ENCODE assay signal across 12 cellular contexts in genomic region chr20:64106981-64107735, GRCh38. TPM values are rescaled to one million over a fixed set of nuclear protein-coding genes. Genes with fewer than 3 reads are reported as not detected.
A peak's percentile ranks its signal among the peaks of the same experiment; 100 is the strongest.
DNase-seq lines count a peak whose midpoint lies in the region; ATAC-seq, FAIRE-seq and TF ChIP-seq lines count a peak whose summit lies in the region.
"Had no signal": no experiment of that assay in that cellular context is flagged by ENCODE, and none has a peak within 500 bp of the region (broad histone marks: within the 10 kb centered on the region; RNA-seq: fewer than 3 reads in every experiment).

NPBWR2 (minus strand) TSS chr20:64107565; CDS start chr20:64106831, 734 bp downstream.

- H3K4me3 ChIP-seq in HEK293 (ENCODE audit: low read depth, low read length), result no peak within 1 kb of the TSS

- no peak for TF ChIP-seq CTCF in CD14-positive monocyte (IDR thresholded peaks at IDR 0.05)
- no peak for TF ChIP-seq CTCF in HEK293 (tag by site-specific recombination; IDR thresholded peaks at IDR 0.05)
- no peak for TF ChIP-seq CTCF in mesothelial cell of epicardium (IDR thresholded peaks at IDR 0.05; ENCODE audit: unreplicated experiment)

- H3K4me1 Mint-ChIP-seq in CD14-positive monocyte, result peaks cover 15% of the 10 kb centered on the region
- H3K4me1 Mint-ChIP-seq in activated naive CD8-positive, alpha-beta T cell treated with anti-CD3 and anti-CD28 coated beads for 36 hours, result peaks cover 3% of the 10 kb centered on the region
- peaks cover 2% of the 10 kb centered on the region for H3K4me1 Mint-ChIP-seq in mesothelial cell of epicardium

- H3K4me3 Mint-ChIP-seq in CD14-positive monocyte, result peak within 1 kb of the TSS; percentile 9 to 89
- H3K4me3 Mint-ChIP-seq in activated naive CD8-positive, alpha-beta T cell treated with anti-CD3 and anti-CD28 coated beads for 36 hours, result no peak within 1 kb of the TSS
- no peak within 1 kb of the TSS for H3K4me3 Mint-ChIP-seq in mesothelial cell of epicardium

- TF ChIP-seq POLR2A in H54 (IDR thresholded peaks at IDR 0.05; ENCODE audit: low read depth, low read length), result no peak

- DNase-seq in CD14-positive monocyte (ENCODE audit: low spot score) (peak; percentile 34), mesothelial cell of epicardium (ENCODE audit: low spot score in 2 of 2, unreplicated experiment in 2 of 2) (peak; percentile 18 to 39), glomerular visceral epithelial cell (ENCODE audit: extremely low spot score) (no peak), GM19238 (ENCODE audit: insufficient read length, low spot score) (no peak), H54 (ENCODE audit: insufficient read length, low spot score) (no peak)
- peak; percentile 38 for DNase-seq in activated naive CD8-positive, alpha-beta T cell treated with anti-CD3 and anti-CD28 coated beads for 36 hours
- DNase-seq: effector CD4-positive, alpha-beta T cell; NCI-H2081 treated with DMSO at 0.1 percent for 48 hours; occipital lobe had no signal

- ATAC-seq in GM21529 (IDR thresholded peaks at IDR 0.05; ENCODE audit: unreplicated experiment), result no peak

- H3K9me3 Mint-ChIP-seq in CD14-positive monocyte (peaks cover 0 to 2% (median 0%) of the 10 kb centered on the region in 7 donors), mesothelial cell of epicardium (no peaks in the 10 kb centered on the region)
- H3K9me3 Mint-ChIP-seq in activated naive CD8-positive, alpha-beta T cell treated with anti-CD3 and anti-CD28 coated beads for 36 hours, result no peaks in the 10 kb centered on the region

- POLR2A ChIA-PET in HEK293 (lab: Yijun Ruan, JAX), result no interaction called here

- no peak for FAIRE-seq in H54 (lab: Jason Lieb, UNC)

- no peak within 1 kb of the TSS for H3K27ac Mint-ChIP-seq in CD14-positive monocyte
- H3K27ac Mint-ChIP-seq in activated naive CD8-positive, alpha-beta T cell treated with anti-CD3 and anti-CD28 coated beads for 36 hours, result no peak within 1 kb of the TSS
- no peak within 1 kb of the TSS for H3K27ac Mint-ChIP-seq in mesothelial cell of epicardium

- no peaks in the 10 kb centered on the region for H3K36me3 Mint-ChIP-seq in CD14-positive monocyte
- no peaks in the 10 kb centered on the region for H3K36me3 Mint-ChIP-seq in activated naive CD8-positive, alpha-beta T cell treated with anti-CD3 and anti-CD28 coated beads for 36 hours
- no peaks in the 10 kb centered on the region for H3K36me3 Mint-ChIP-seq in mesothelial cell of epicardium

- peaks cover 24 to 39% (median 38%) of the 10 kb centered on the region in 3 donors for H3K27me3 Mint-ChIP-seq in CD14-positive monocyte (ENCODE audit: low read depth in 3 of 3)
- H3K27me3 Mint-ChIP-seq in activated naive CD8-positive, alpha-beta T cell treated with anti-CD3 and anti-CD28 coated beads for 36 hours, result peaks cover 17% of the 10 kb centered on the region
- peaks cover 34% of the 10 kb centered on the region for H3K27me3 Mint-ChIP-seq in mesothelial cell of epicardium (ENCODE audit: low read depth)

- CTCF ChIA-PET in HEK293 (lab: Yijun Ruan, JAX), result interaction anchor here (0.6 to 2.8 kb wide), 3 partner anchors 13 to 87 kb away, joined by 3 to 15 read pairs (median 3); no protein-coding TSS in a partner anchor

- intact Hi-C loops in CD14-positive monocyte (cut with micrococcal nuclease), result no loop called here

- no peaks in the 10 kb centered on the region for H3K4me1 ChIP-seq in HEK293 (ENCODE audit: control insufficient read depth, insufficient read depth, low read length)

- H3K9me3 ChIP-seq in HEK293 (ENCODE audit: control insufficient read depth, insufficient read depth, low read depth, low read length), result no peaks in the 10 kb centered on the region

- H3K27ac ChIP-seq in HEK293 (ENCODE audit: extremely low read depth, low read depth, low read length), result no peak within 1 kb of the TSS

- H3K36me3 ChIP-seq in HEK293 (ENCODE audit: control insufficient read depth in 2 of 2, insufficient read depth in 1 of 2, low read length in 2 of 2), result no peaks in the 10 kb centered on the region

TF ChIP-seq in HEK293, 187 proteins besides CTCF, POLR2A, EP300 and RAD21:
- TF ChIP-seq ZNF239 (tag by site-specific recombination; IDR thresholded peaks at IDR 0.05) (no peak), ZNF654 (tag by site-specific recombination; IDR thresholded peaks at IDR 0.05; ENCODE audit: low read depth) (no peak), PRDM4 (tag by site-specific recombination; IDR thresholded peaks at IDR 0.05) (peak; percentile 63), IKZF3 (tag by site-specific recombination; IDR thresholded peaks at IDR 0.05) (no peak), ZNF24 (tag by site-specific recombination; IDR thresholded peaks at IDR 0.05) (no peak), GFI1B (tag by site-specific recombination; IDR thresholded peaks at IDR 0.05) (no peak), GLIS1 (tag by site-specific recombination; IDR thresholded peaks at IDR 0.05) (peak; percentile 61), ZNF280D (tag by site-specific recombination; IDR thresholded peaks at IDR 0.05) (no peak), ZNF530 (tag by site-specific recombination; IDR thresholded peaks at IDR 0.05; ENCODE audit: low read depth) (no peak), ZNF214 (tag by site-specific recombination; IDR thresholded peaks at IDR 0.05; ENCODE audit: borderline replicate concordance) (no peak), ZBTB26 (tag by site-specific recombination; optimal IDR thresholded peaks at IDR 0.05) (no peak), ZSCAN18 (tag by site-specific recombination; IDR thresholded peaks at IDR 0.05) (no peak), SP7 (tag by site-specific recombination; IDR thresholded peaks at IDR 0.05) (no peak), ZIC2 (tag by site-specific recombination; IDR thresholded peaks at IDR 0.05) (peak; percentile 83), ZNF114 (tag by site-specific recombination; IDR thresholded peaks at IDR 0.05) (no peak)
TF ChIP-seq in HEK293: peak in this region for 3.

RNA-seq across cellular contexts. Expression of gene NPBWR2, which starts in this region (rescaled TPM):
- polyA plus RNA-seq in CD14-positive monocyte, result not detected
- total RNA-seq in activated naive CD8-positive, alpha-beta T cell treated with anti-CD3 and anti-CD28 coated beads for 36 hours, result not detected
- total RNA-seq in mesothelial cell of epicardium, result not detected in 3 replicates
- total RNA-seq: occipital lobe, SK-MEL-5 had no signal

Comparison
In these comparisons a context has a peak if more than half of its experiments do, and no peak if none do; other contexts are left out.
1. Peak in DNase-seq in CD14-positive monocyte; RNA of the gene not detected or under 1 TPM.
2. Peak in DNase-seq in activated naive CD8-positive, alpha-beta T cell treated with anti-CD3 and anti-CD28 coated beads for 36 hours; RNA of the gene not detected or under 1 TPM.
3. Peak in DNase-seq in mesothelial cell of epicardium; RNA of the gene not detected or under 1 TPM.
4. H3K4me3 Mint-ChIP-seq: peak in CD14-positive monocyte (2 of 2); none in activated naive CD8-positive, alpha-beta T cell treated with anti-CD3 and anti-CD28 coated beads for 36 hours (single experiment) and mesothelial cell of epicardium (single experiment).